ENCODE assay signal across 9 cellular contexts in the genomic region with DNA sequence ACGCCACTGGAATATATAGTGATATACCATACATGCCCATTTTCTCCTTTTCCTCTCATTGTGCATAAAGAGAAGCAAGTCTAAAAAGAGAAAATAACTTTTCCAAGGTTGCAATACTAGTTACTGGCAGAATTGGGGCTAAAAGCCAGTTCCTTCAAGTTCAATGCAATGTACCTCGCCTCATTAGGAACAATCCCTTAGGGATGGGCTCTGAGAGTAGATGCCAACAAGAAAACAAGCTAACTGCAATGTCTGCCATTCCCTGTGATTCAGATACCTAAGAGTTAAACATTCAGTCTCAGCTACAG.
DNase-seq lines count a peak whose midpoint lies in the region; ATAC-seq, FAIRE-seq and TF ChIP-seq lines count a peak whose summit lies in the region.
"Had no signal": no experiment of that assay in that cellular context is flagged by ENCODE, and none has a peak within 500 bp of the region (broad histone marks: within the 10 kb centered on the region; RNA-seq: fewer than 3 reads in every experiment).

No MANE protein-coding gene starts in this region.

- H3K79me2 ChIP-seq in fibroblast of lung (ENCODE audit: control insufficient read depth, insufficient read depth, low read length), result peaks cover 53% of the 10 kb centered on the region

- H3K27ac ChIP-seq in CD4-positive, alpha-beta T cell (ENCODE audit: low read depth, low read length), result no peak overlapping the region
- H3K27ac ChIP-seq in SK-N-MC, result peak overlapping the region; percentile 97
- H3K27ac ChIP-seq in fibroblast of lung (ENCODE audit: insufficient read depth, low read length), result no peak overlapping the region
- H3K27ac ChIP-seq in psoas muscle, result peak overlapping the region; percentile 90

- no peak overlapping the region for H2AFZ ChIP-seq in fibroblast of lung (ENCODE audit: low read length)

- H3K4me1 ChIP-seq in fibroblast of lung (ENCODE audit: control insufficient read depth, extremely low read depth, insufficient read depth, low read length) (peaks cover 17% of the 10 kb centered on the region), psoas muscle (peaks cover 76% of the 10 kb centered on the region)

- no peaks in the 10 kb centered on the region for H3K36me3 Mint-ChIP-seq in CD4-positive, alpha-beta T cell (ENCODE audit: low read depth)

- FAIRE-seq in frontal cortex (lab: Jason Lieb, UNC), result no peak

- H3K36me3 ChIP-seq in SK-N-MC (ENCODE audit: insufficient read depth, low read length) (no peaks in the 10 kb centered on the region), fibroblast of lung (ENCODE audit: control insufficient read depth, insufficient read depth, low read length) (no peaks in the 10 kb centered on the region), psoas muscle (ENCODE audit: insufficient read depth in 1 of 2, low read depth in 1 of 2) (no peaks in the 10 kb centered on the region)

- no peaks in the 10 kb centered on the region for H3K27me3 Mint-ChIP-seq in CD4-positive, alpha-beta T cell

- peaks cover 18% of the 10 kb centered on the region for H3K4me1 Mint-ChIP-seq in CD4-positive, alpha-beta T cell (ENCODE audit: low read depth)

- no peaks in the 10 kb centered on the region for H3K9me3 Mint-ChIP-seq in CD4-positive, alpha-beta T cell

- peaks cover 9% of the 10 kb centered on the region for H3K27me3 ChIP-seq in CD4-positive, alpha-beta T cell (ENCODE audit: control insufficient read depth, insufficient read depth, low read length)
- H3K27me3 ChIP-seq in fibroblast of lung (ENCODE audit: control insufficient read depth, insufficient read depth, low read length) (no peaks in the 10 kb centered on the region), psoas muscle (ENCODE audit: insufficient read depth in 3 of 3, low read length in 2 of 3) (no peaks in the 10 kb centered on the region)

- peak overlapping the region; percentile 90 for H3K4me3 ChIP-seq in SK-N-MC
- H3K4me3 ChIP-seq in fibroblast of lung (replicated peaks in 1 of 4; ENCODE audit: control extremely low read depth in 1 of 4, insufficient read depth in 1 of 4, low read depth in 3 of 4, low read length in 4 of 4), result peak overlapping the region in 2 of 4 experiments; percentile 60 to 71
- H3K4me3 ChIP-seq in psoas muscle, result peak overlapping the region; percentile 68

- H4K20me1 ChIP-seq in fibroblast of lung (ENCODE audit: control insufficient read depth, extremely low read depth, insufficient read depth, low read length), result no peaks in the 10 kb centered on the region

- 3 to 8% (median 4%) methylated on average over 2 of the region's 2 CpGs for WGBS in psoas muscle, 3 donors

- no peak for TF ChIP-seq CTCF in CD4-positive, alpha-beta T cell (IDR thresholded peaks at IDR 0.05)
- no peak for TF ChIP-seq CTCF in fibroblast of lung (conservative IDR thresholded peaks at IDR 0.05 in 1 of 2, IDR thresholded peaks at IDR 0.05 in 1 of 2; ENCODE audit: low read depth in 1 of 2, low read length in 2 of 2)
- no peak for TF ChIP-seq CTCF in psoas muscle (IDR thresholded peaks at IDR 0.05)

- intact Hi-C loops in CD4-positive, alpha-beta T cell (cut with DNase I, micrococcal nuclease), result loop anchor here in 1 of 2 experiments (10.0 kb wide), 1 partner anchor 150 kb away; no protein-coding TSS in a partner anchor
- intact Hi-C loops in psoas muscle (cut with DNase I), result loop anchor here (5.0 to 10.0 kb wide), 2 partner anchors 72 to 230 kb away; no protein-coding TSS in a partner anchor

- POLR2A ChIA-PET in CD4-positive, alpha-beta T cell (lab: Charles Lee), result interaction anchor here (1.3 kb wide), 1 partner anchor 13 kb away, joined by 3 read pairs; no protein-coding TSS in a partner anchor

- H3K27ac Mint-ChIP-seq in CD4-positive, alpha-beta T cell, result no peak overlapping the region

- no peak for ATAC-seq in CD4-positive, alpha-beta T cell (ENCODE audit: poor library complexity)
- ATAC-seq in psoas muscle (no peak), left lobe of liver (no peak), HG02885 (IDR thresholded peaks at IDR 0.05; ENCODE audit: poor library complexity, unreplicated experiment) (no peak)

- DNase-seq in CD4-positive, alpha-beta T cell, result no peak
- DNase-seq in SK-N-MC (ENCODE audit: low read depth, low spot score) (no peak), fibroblast of lung (ENCODE audit: low read depth in 2 of 2) (no peak), psoas muscle (no peak), NCI-H187 treated with DMSO at 0.1 percent for 48 hours (lab: John Stamatoyannopoulos, UW) (no peak), left lobe of liver (ENCODE audit: low spot score) (no peak), frontal cortex (ENCODE audit: low spot score in 2 of 2) (no peak)
- DNase-seq: activated effector memory CD4-positive, alpha-beta T cell treated with anti-CD3 and anti-CD28 coated beads, Interleukin-2, amount 50 U/mL, for 16 hours had no signal

- H3K9me3 ChIP-seq in CD4-positive, alpha-beta T cell (ENCODE audit: control insufficient read depth, low read length), result no peaks in the 10 kb centered on the region
- H3K9me3 ChIP-seq in SK-N-MC (ENCODE audit: low read depth, low read length) (no peaks in the 10 kb centered on the region), fibroblast of lung (ENCODE audit: control insufficient read depth, insufficient read depth, low read depth, low read length) (no peaks in the 10 kb centered on the region), psoas muscle (no peaks in the 10 kb centered on the region)

- peak overlapping the region; percentile 70 for H3K4me3 Mint-ChIP-seq in CD4-positive, alpha-beta T cell

- peak overlapping the region; percentile 87 for H3K4me2 ChIP-seq in fibroblast of lung (ENCODE audit: extremely low read depth, insufficient read depth, low read length)

- peak overlapping the region; percentile 64 for H3K9ac ChIP-seq in SK-N-MC (ENCODE audit: insufficient read length)
- no peak overlapping the region for H3K9ac ChIP-seq in fibroblast of lung (ENCODE audit: insufficient read depth, low read length)

- CTCF ChIA-PET in CD4-positive, alpha-beta T cell (lab: Charles Lee), result interaction anchor here (1.0 kb wide), 1 partner anchor 151 kb away, joined by 3 read pairs; no protein-coding TSS in a partner anchor

Comparison
In these comparisons a context has a peak if more than half of its experiments do, and no peak if none do; other contexts are left out.
1. H3K27ac ChIP-seq: peak in SK-N-MC (single experiment) and psoas muscle (single experiment); none in CD4-positive, alpha-beta T cell (single experiment) and fibroblast of lung (single experiment).